17 cellular contexts compared by ENCODE assay signal in genomic region chr12:112714166-112714565, GRCh38.
DNase-seq lines count a peak whose midpoint lies in the region; ATAC-seq and TF ChIP-seq lines count a peak whose summit lies in the region.
"Had no signal": no experiment of that assay in that cellular context is flagged by ENCODE, and none has a peak within 500 bp of the region (broad histone marks: within the 10 kb centered on the region; RNA-seq: fewer than 3 reads in every experiment).

No MANE protein-coding gene starts in this region.

- no TSS peak for BruUV-seq in PC-3 (replicated peaks; lab: Mats Ljungman, UMichigan)

- no peaks in the 10 kb centered on the region for H3F3A ChIP-seq in PC-3 (ENCODE audit: low read length, unreplicated experiment)

- TF ChIP-seq CTCF in PC-3 (conservative IDR thresholded peaks at IDR 0.05; ENCODE audit: low read depth, low read length) (no peak), epithelial cell of proximal tubule (conservative IDR thresholded peaks at IDR 0.05; ENCODE audit: low read depth, low read length) (no peak)

- no peak overlapping the region for H3K27ac ChIP-seq in PC-3 (ENCODE audit: low read length)
- H3K27ac ChIP-seq: 22Rv1, BLaER1, GM23248, SJSA1 had no signal

- H4K20me1 ChIP-seq in PC-3 (ENCODE audit: low read length) = no peaks in the 10 kb centered on the region
- H4K20me1 ChIP-seq: BLaER1 had no signal

- H3K9me2 ChIP-seq in PC-3 (replicated peaks; ENCODE audit: low read length) = no peaks in the 10 kb centered on the region

- POLR2A ChIA-PET in PC-3 (lab: Charles Lee; ENCODE audit: unreplicated experiment) = no interaction called here

- no peak overlapping the region for H3K9ac ChIP-seq in PC-3 (ENCODE audit: low read length)
- H3K9ac ChIP-seq: BLaER1, GM23248 had no signal

- no peak; the same call in 1 of the 2 replicates for ATAC-seq in PC-3
- ATAC-seq in GM18498 (IDR thresholded peaks at IDR 0.05; ENCODE audit: unreplicated experiment) = no peak
- ATAC-seq in GM19395 (IDR thresholded peaks at IDR 0.05; ENCODE audit: unreplicated experiment) = no peak

- H3K36me3 ChIP-seq in PC-3 (ENCODE audit: low read depth, low read length) = no peaks in the 10 kb centered on the region
- H3K36me3 ChIP-seq: BLaER1, MG63, SJSA1 had no signal

- no peaks in the 10 kb centered on the region for H3K79me2 ChIP-seq in PC-3 (ENCODE audit: low read length)

- intact Hi-C loops in PC-3 (cut with micrococcal nuclease) = no loop called here

- H3K4me2 ChIP-seq in PC-3 (ENCODE audit: low read length) = no peak overlapping the region
- H3K4me2 ChIP-seq: BLaER1 had no signal

- H2AFZ ChIP-seq in PC-3 (ENCODE audit: low read length) = no peak overlapping the region
- H2AFZ ChIP-seq: GM23248 had no signal

- DNase-seq in NCI-H526 (lab: John Stamatoyannopoulos, UW) (peak; percentile 30 to 53), NCI-H526 treated with DMSO at 0.1 percent for 48 hours (lab: John Stamatoyannopoulos, UW) (no peak), PC-3 (peak; percentile 13), epithelial cell of proximal tubule (ENCODE audit: low read depth) (peak; percentile 16), occipital lobe (lab: John Stamatoyannopoulos, UW) (peak; percentile 2)
- no peak for DNase-seq in activated naive CD4-positive, alpha-beta T cell treated with Interleukin-2 at 50 U/mL for 16 hours
- DNase-seq: CD8-positive, alpha-beta memory T cell; DMS153; GM23248; KBM-7; MG63; NCI-H1092 treated with DMSO at 0.1 percent for 48 hours had no signal

- no peaks in the 10 kb centered on the region for H3K4me1 ChIP-seq in PC-3 (ENCODE audit: insufficient read depth, low read length)
- H3K4me1 ChIP-seq: SJSA1 had no signal

- CTCF ChIA-PET in PC-3 (lab: Charles Lee) = no interaction called here

- peaks cover 33% of the 10 kb centered on the region; the same call in 1 of the 2 replicates for H3K27me3 ChIP-seq in PC-3 (ENCODE audit: low read length)
- H3K27me3 ChIP-seq: BLaER1, MG63, SJSA1 had no signal

- H3K9me3 ChIP-seq in PC-3 (ENCODE audit: low read length) = no peaks in the 10 kb centered on the region
- H3K9me3 ChIP-seq: BLaER1, MG63, SJSA1 had no signal

- H3K4me3 ChIP-seq in PC-3 (ENCODE audit: low read length) (no peak overlapping the region), epithelial cell of proximal tubule (ENCODE audit: low read depth, low read length) (no peak overlapping the region)
- H3K4me3 ChIP-seq: BLaER1, GM23248, MG63, SJSA1 had no signal

Comparison
In these comparisons a context has a peak if more than half of its experiments do, and no peak if none do; other contexts are left out.
1. DNase-seq: peak in NCI-H526 (2 of 2), PC-3 (single experiment), epithelial cell of proximal tubule (single experiment) and occipital lobe (single experiment); none in NCI-H526 treated with DMSO at 0.1 percent for 48 hours (single experiment) and activated naive CD4-positive, alpha-beta T cell treated with Interleukin-2 at 50 U/mL for 16 hours (single experiment).